ENCODE assay signal across 22 cellular contexts in genomic region chr1:19976317-19977003, GRCh38. TPM values are rescaled to one million over a fixed set of nuclear protein-coding genes. Genes with fewer than 3 reads are reported as not detected.
DNase-seq lines count a peak whose midpoint lies in the region; ATAC-seq, FAIRE-seq and TF ChIP-seq lines count a peak whose summit lies in the region.
"Had no signal": no experiment of that assay in that cellular context is flagged by ENCODE, and none has a peak within 500 bp of the region (broad histone marks: within the 10 kb centered on the region; RNA-seq: fewer than 3 reads in every experiment).

No MANE protein-coding gene starts in this region.

- no peak overlapping the region for H3K18ac ChIP-seq in H1 (ENCODE audit: extremely low read depth, low read length)

- no peak overlapping the region for H3K4ac ChIP-seq in H1 (replicated peaks; ENCODE audit: insufficient read length, low read depth, low read length)

- no peak overlapping the region for H2BK120ac ChIP-seq in H1 (replicated peaks; ENCODE audit: low read depth, low read length)

- 91% methylated on average over 6 of the region's 7 CpGs; no CpG with 5 or more reads in 1 of the 2 experiments for WGBS in H1 (ENCODE audit: extremely low coverage in 1 of 2, insufficient coverage in 1 of 2, insufficient read length in 1 of 2, insufficient replicate concordance in 2 of 2, low coverage in 1 of 2, low lambda C conversion rate in 2 of 2, missing lambda C conversion rate in 1 of 2), 2 experiments
- 77% methylated on average over 7 of the region's 7 CpGs for WGBS in right cardiac atrium
- WGBS in liver: 86% methylated on average over 7 of the region's 7 CpGs

- no peaks in the 10 kb centered on the region for H3K23me2 ChIP-seq in H1 (ENCODE audit: low read depth, low read length)

- no peak overlapping the region for H3K27ac Mint-ChIP-seq in glutamatergic neuron (ENCODE audit: unreplicated experiment)
- H3K27ac Mint-ChIP-seq: CD4-positive, alpha-beta T cell; HFFc6 had no signal

- H3K79me1 ChIP-seq in H1 (ENCODE audit: low read depth, low read length): no peaks in the 10 kb centered on the region

- H3K56ac ChIP-seq in H1 (replicated peaks; ENCODE audit: insufficient read length, low read depth, low read length): no peak overlapping the region

- H4K91ac ChIP-seq in H1 (replicated peaks; ENCODE audit: insufficient read length, low read length): no peak overlapping the region

- peak overlapping the region; percentile 90 for H3K27ac ChIP-seq in VCaP
- no peak overlapping the region for H3K27ac ChIP-seq in H1 (ENCODE audit: low read depth, low read length)
- peak overlapping the region; percentile 30 for H3K27ac ChIP-seq in right cardiac atrium (ENCODE audit: low read length)
- peak overlapping the region in 1 of 2 donors; percentile 35 for H3K27ac ChIP-seq in liver (ENCODE audit: low read depth in 1 of 2, low read length in 2 of 2)
- H3K27ac ChIP-seq: C4-2B, GM23248 had no signal

- no peak overlapping the region for H3K4me2 ChIP-seq in H1 (ENCODE audit: insufficient read depth in 1 of 2, low read depth in 2 of 2, low read length in 2 of 2)

- H2BK20ac ChIP-seq in H1 (ENCODE audit: low read length): no peak overlapping the region; the same call in 1 of the 2 replicates

- H3K9ac ChIP-seq in H1 (replicated peaks in 1 of 4; ENCODE audit: extremely low read depth in 1 of 4, low read depth in 3 of 4, low read length in 3 of 4) (no peak overlapping the region), liver (ENCODE audit: low read depth in 1 of 2, low read length in 2 of 2) (no peak overlapping the region)
- H3K9ac ChIP-seq: GM23248 had no signal

- TF ChIP-seq EP300 in H1 (IDR thresholded peaks at IDR 0.05; ENCODE audit: borderline replicate concordance in 1 of 2, low read depth in 2 of 2, low read length in 2 of 2): no peak

- no peaks in the 10 kb centered on the region for H3K79me2 ChIP-seq in H1 (ENCODE audit: control insufficient read depth in 1 of 2, insufficient read depth in 2 of 2, low read length in 2 of 2)

- peaks cover 8% of the 10 kb centered on the region for H3K4me1 Mint-ChIP-seq in glutamatergic neuron (ENCODE audit: low read depth, unreplicated experiment)

- peak overlapping the region; percentile 36; the same call in 1 of the 2 replicates for H2BK15ac ChIP-seq in H1 (ENCODE audit: low read length)

- H3K4me1 ChIP-seq in H1 (replicated peaks in 1 of 4; ENCODE audit: control insufficient read depth in 3 of 4, insufficient read depth in 4 of 4, low read length in 3 of 4) (peaks cover 0 to 8% (median under 1%) of the 10 kb centered on the region in 4 experiments; a peak in 3 of 7 replicates), right cardiac atrium (ENCODE audit: control insufficient read depth, insufficient read depth, low read length) (peaks cover 6% of the 10 kb centered on the region), liver (ENCODE audit: control insufficient read depth in 4 of 4, insufficient read depth in 4 of 4, low read length in 3 of 4) (peaks cover 3 to 47% (median 30%) of the 10 kb centered on the region in 4 donors)

- H4K8ac ChIP-seq in H1 (ENCODE audit: extremely low read depth, insufficient read depth, low read length): no peak overlapping the region

- intact Hi-C loops in right cardiac atrium (cut with DNase I): loop anchor here (5.0 to 10.0 kb wide), 3 partner anchors 98 to 178 kb away; partner anchors contain the start of gene PLA2G5 (in 1 of the 4)

- H3K27me3 ChIP-seq in H1 (replicated peaks in 1 of 4; ENCODE audit: control insufficient read depth in 3 of 4, extremely low read depth in 1 of 4, insufficient read depth in 3 of 4, low read length in 3 of 4) (no peaks in the 10 kb centered on the region), right cardiac atrium (ENCODE audit: control insufficient read depth, insufficient read depth) (no peaks in the 10 kb centered on the region), liver (ENCODE audit: control insufficient read depth in 4 of 4, insufficient read depth in 4 of 4, low read length in 3 of 4) (no peaks in the 10 kb centered on the region)

- no peaks in the 10 kb centered on the region for H3K27me3 Mint-ChIP-seq in glutamatergic neuron (ENCODE audit: unreplicated experiment)

- H2BK5ac ChIP-seq in H1 (ENCODE audit: low read depth, low read length): 0 out of 2 replicates have a peak overlapping the region, but pooled peaks have one; percentile 22

- H3K36me3 ChIP-seq in H1 (ENCODE audit: control insufficient read depth in 2 of 4, insufficient read depth in 4 of 4, low read length in 3 of 4) (no peaks in the 10 kb centered on the region), liver (ENCODE audit: control insufficient read depth in 4 of 4, insufficient read depth in 3 of 4, low read depth in 1 of 4, low read length in 3 of 4) (no peaks in the 10 kb centered on the region)

- TF ChIP-seq POLR2A in H1 (IDR thresholded peaks at IDR 0.05; ENCODE audit: control extremely low read depth in 1 of 2, low read depth in 2 of 2, low read length in 2 of 2): no peak

- DNase-seq in H1 (ENCODE audit: low read depth in 1 of 2, low spot score in 2 of 2): no peak
- peak in 2 of 3 donors; percentile 36 to 70 for DNase-seq in right cardiac atrium
- no peak for DNase-seq in glutamatergic neuron
- no peak for DNase-seq in kidney glomerular epithelial cell (lab: John Stamatoyannopoulos, UW)
- DNase-seq: ACHN; AML-193; Caco-2; CD4-positive, alpha-beta T cell; GM23248; HCEC 1CT; HFFc6 had no signal

- H2BK12ac ChIP-seq in H1 (ENCODE audit: low read depth, low read length): peak overlapping the region; percentile 60; the same call in 1 of the 2 replicates

- TF ChIP-seq RAD21 in H1 (IDR thresholded peaks at IDR 0.05 in 1 of 2, conservative IDR thresholded peaks at IDR 0.05 in 1 of 2; ENCODE audit: low read depth in 2 of 2, low read length in 2 of 2) (no peak), liver (IDR thresholded peaks at IDR 0.05) (no peak)

- H3K4me3 Mint-ChIP-seq in glutamatergic neuron (ENCODE audit: unreplicated experiment): no peak overlapping the region
- H3K4me3 Mint-ChIP-seq: CD4-positive, alpha-beta T cell; HFFc6 had no signal

- no peak for ATAC-seq in right cardiac atrium
- no peak for ATAC-seq in HG03025 (IDR thresholded peaks at IDR 0.05; ENCODE audit: low FRiP score, unreplicated experiment)
- ATAC-seq in HG03045 (IDR thresholded peaks at IDR 0.05; ENCODE audit: unreplicated experiment): no peak

- no peak overlapping the region for H3K23ac ChIP-seq in H1 (ENCODE audit: insufficient read length)

- H4K20me1 ChIP-seq in H1 (replicated peaks in 1 of 2; ENCODE audit: control insufficient read depth in 1 of 2, insufficient read depth in 2 of 2, low read length in 2 of 2): no peaks in the 10 kb centered on the region

- no peak for FAIRE-seq in H1 (lab: Jason Lieb, UNC)
- FAIRE-seq: A204.1, D721Med, G401.6, GM12891, H54 had no signal

- H3K9me3 Mint-ChIP-seq in glutamatergic neuron (ENCODE audit: unreplicated experiment): no peaks in the 10 kb centered on the region
- H3K9me3 Mint-ChIP-seq: CD4-positive, alpha-beta T cell; HFFc6 had no signal

- H3K14ac ChIP-seq in H1 (ENCODE audit: insufficient read length): no peak overlapping the region

- H2AK5ac ChIP-seq in H1 (ENCODE audit: low read depth, low read length): no peak overlapping the region

- H4K5ac ChIP-seq in H1 (ENCODE audit: insufficient read length, low read depth, low read length): no peak overlapping the region

- CTCF ChIA-PET in H1 (lab: Charles Lee; ENCODE audit: partially characterized antibody): interaction anchor here (0.7 to 6.5 kb wide), 13 partner anchors 10 to 219 kb away, joined by 3 to 89 read pairs (median 5); no protein-coding TSS in a partner anchor

- peaks cover 10% of the 10 kb centered on the region for H3K36me3 Mint-ChIP-seq in glutamatergic neuron (ENCODE audit: unreplicated experiment)

- H2AFZ ChIP-seq in H1 (ENCODE audit: low read length): no peak overlapping the region
- H2AFZ ChIP-seq: GM23248 had no signal

- no peaks in the 10 kb centered on the region for H3K9me3 ChIP-seq in H1 (ENCODE audit: insufficient read depth in 2 of 2, low read depth in 1 of 2, low read length in 1 of 2)
- H3K9me3 ChIP-seq in right cardiac atrium (ENCODE audit: control insufficient read depth, low read length): no peaks in the 10 kb centered on the region
- no peaks in the 10 kb centered on the region for H3K9me3 ChIP-seq in liver (ENCODE audit: control insufficient read depth in 4 of 4, low read length in 3 of 4)
- H3K9me3 ChIP-seq: Caco-2 had no signal

- no peak overlapping the region for H3K4me3 ChIP-seq in H1 (ENCODE audit: extremely low read depth in 1 of 4, insufficient read depth in 2 of 4, low read depth in 3 of 4, low read length in 4 of 4)
- no peak overlapping the region for H3K4me3 ChIP-seq in right cardiac atrium (ENCODE audit: low read length)
- H3K4me3 ChIP-seq in liver (ENCODE audit: low read depth in 1 of 3, low read length in 3 of 3): no peak overlapping the region
- H3K4me3 ChIP-seq: GM23248 had no signal

- POLR2A ChIA-PET in H1 (lab: Charles Lee; ENCODE audit: partially characterized antibody): no interaction called here

- TF ChIP-seq CTCF in VCaP (conservative IDR thresholded peaks at IDR 0.05): no peak
- no peak for TF ChIP-seq CTCF in H1 (IDR thresholded peaks at IDR 0.05; ENCODE audit: control extremely low read depth in 1 of 3, insufficient read depth in 1 of 3, low read depth in 1 of 3, low read length in 3 of 3)
- TF ChIP-seq CTCF in liver (IDR thresholded peaks at IDR 0.05; ENCODE audit: low read depth, low read length, missing input control): no peak
- no peak for TF ChIP-seq CTCF in glutamatergic neuron (IDR thresholded peaks at IDR 0.05; ENCODE audit: partially characterized antibody, unreplicated experiment)

RNA-seq across cellular contexts. Expression of gene PLA2G2A, which starts 3.0 kb away (rescaled TPM):
- total RNA-seq in H1 (2021; fragmentation: NEBNext Ultra II Directional; extraction: Animal tissue kit (Norgen Biotek cat#: 25700)): 0.69 and 1.0 TPM in 2 replicates
- polyA plus RNA-seq in H1 (2011; rRNA removed) (2.1 and 3.7 TPM in 2 replicates), right cardiac atrium (1,085 TPM), liver (1,000 to 10,000 TPM; 1,565 to 1,724 TPM)
- polyA plus RNA-seq in H1 (2011; cell fraction: cytosol; rRNA removed): 3.3 TPM
- polyA plus RNA-seq in H1 (2011; cell fraction: nucleus; rRNA removed): 1.5 TPM
- polyA plus RNA-seq in H1 (2012, experiment 1 of 2): 1.1 to 2.0 TPM (median 1.6 TPM) in 4 replicates
- polyA plus RNA-seq in H1 (2012, experiment 2 of 2): 3.6 TPM
- 0.75 TPM for polyA plus RNA-seq in H1 (2013, experiment 1 of 2)
- 1.2 TPM for polyA plus RNA-seq in H1 (2013, experiment 2 of 2)
- polyA minus RNA-seq in H1 (2011; rRNA and poly(A)+ RNA removed): 1.5 and 1.9 TPM in 2 replicates
- 1.5 TPM for polyA minus RNA-seq in H1 (2011; cell fraction: cytosol; rRNA and poly(A)+ RNA removed)
- polyA minus RNA-seq in H1 (2011; cell fraction: nucleus; rRNA and poly(A)+ RNA removed): not detected
- total RNA-seq in right cardiac atrium (100 to 1,000 TPM; 134 to 996 (median 625) TPM), liver (100 to 1,000 TPM in 1 of 2 donors, not detected in 1; 441 TPM), glutamatergic neuron (ENCODE audit: unreplicated experiment) (not detected)
- total RNA-seq: CD4-positive, alpha-beta T cell; GM23248; HFFc6 had no signal
- polyA plus RNA-seq: BJ had no signal

RNA-seq across cellular contexts. Expression of gene PLA2G2E, which starts 53.0 kb away (rescaled TPM):
- total RNA-seq in H1 (2021; fragmentation: NEBNext Ultra II Directional; extraction: Animal tissue kit (Norgen Biotek cat#: 25700)): not detected in 2 replicates
- polyA plus RNA-seq in H1 (2011; rRNA removed) (not detected in 2 replicates), right cardiac atrium (not detected), liver (not detected)
- polyA plus RNA-seq in H1 (2011; cell fraction: cytosol; rRNA removed): not detected
- polyA plus RNA-seq in H1 (2011; cell fraction: nucleus; rRNA removed): not detected
- polyA plus RNA-seq in H1 (2012, experiment 1 of 2): not detected in 4 replicates
- polyA plus RNA-seq in H1 (2012, experiment 2 of 2): not detected
- polyA plus RNA-seq in H1 (2013, experiment 1 of 2): not detected
- not detected for polyA plus RNA-seq in H1 (2013, experiment 2 of 2)
- not detected in 2 replicates for polyA minus RNA-seq in H1 (2011; rRNA and poly(A)+ RNA removed)
- polyA minus RNA-seq in H1 (2011; cell fraction: cytosol; rRNA and poly(A)+ RNA removed): not detected
- polyA minus RNA-seq in H1 (2011; cell fraction: nucleus; rRNA and poly(A)+ RNA removed): not detected
- total RNA-seq in right cardiac atrium (not detected), liver (not detected), glutamatergic neuron (ENCODE audit: unreplicated experiment) (not detected)
- total RNA-seq: CD4-positive, alpha-beta T cell; GM23248; HFFc6 had no signal
- polyA plus RNA-seq: BJ, GM23248 had no signal

Comparison
In these comparisons a context has a peak if more than half of its experiments do, and no peak if none do; other contexts are left out.
1. DNase-seq: peak in right cardiac atrium (2 of 3); none in H1 (0 of 2), glutamatergic neuron (single experiment) and kidney glomerular epithelial cell (single experiment).